ENCODE assay signal across 9 cellular contexts in genomic region chr6:41785689-41786450, GRCh38. TPM values are rescaled to one million over a fixed set of nuclear protein-coding genes. Genes with fewer than 3 reads are reported as not detected.
A peak's percentile ranks its signal among the peaks of the same experiment; 100 is the strongest.
DNase-seq lines count a peak whose midpoint lies in the region; ATAC-seq and TF ChIP-seq lines count a peak whose summit lies in the region.
"Had no signal": no experiment of that assay in that cellular context is flagged by ENCODE, and none has a peak within 500 bp of the region (broad histone marks: within the 10 kb centered on the region; RNA-seq: fewer than 3 reads in every experiment).

No MANE protein-coding gene starts in this region.

- no peak for DNase-seq in GM06990 (ENCODE audit: extremely low read depth, insufficient read length)
- no peak for DNase-seq in LNCaP clone FGC (ENCODE audit: low read depth)
- peak; percentile 51 for DNase-seq in cerebellar cortex (ENCODE audit: low spot score)
- no peak for DNase-seq in lower lobe of right lung
- no peak for DNase-seq in type B pancreatic cell (ENCODE audit: extremely low spot score, unreplicated experiment)
- no peak for DNase-seq in inferior parietal cortex (ENCODE audit: extremely low spot score)
- no peak for DNase-seq in ureter (ENCODE audit: low spot score)
- no peak for DNase-seq in mucosa of gallbladder (ENCODE audit: low spot score)

- H3K4me3 ChIP-seq in GM06990 (replicated peaks; ENCODE audit: low read depth, low read length) (peak overlapping the region; percentile 98), LNCaP clone FGC (ENCODE audit: low read depth, low read length) (peak overlapping the region; percentile 100), lower lobe of right lung (peak overlapping the region; percentile 84)

- TF ChIP-seq CTCF in GM06990 (IDR thresholded peaks at IDR 0.05; ENCODE audit: insufficient read depth, low read length, poor library complexity, severe bottlenecking) (no peak), LNCaP clone FGC (IDR thresholded peaks at IDR 0.05; ENCODE audit: control insufficient read depth, extremely low read depth, insufficient read depth) (no peak), lower lobe of right lung (IDR thresholded peaks at IDR 0.05) (no peak), type B pancreatic cell (conservative IDR thresholded peaks at IDR 0.05) (no peak)

- H3K27ac Mint-ChIP-seq in type B pancreatic cell, result peak overlapping the region; percentile 31

- H3K36me3 Mint-ChIP-seq in type B pancreatic cell, result peaks cover 5% of the 10 kb centered on the region

- peaks cover 10% of the 10 kb centered on the region for H3K27me3 Mint-ChIP-seq in type B pancreatic cell

- peak overlapping the region; percentile 96 for H3K4me3 Mint-ChIP-seq in type B pancreatic cell

- H3K9me3 Mint-ChIP-seq in type B pancreatic cell, result no peaks in the 10 kb centered on the region

- H3K36me3 ChIP-seq in GM06990 (ENCODE audit: control insufficient read depth, insufficient read depth, low read length) (peaks cover 5% of the 10 kb centered on the region), lower lobe of right lung (peaks cover 34% of the 10 kb centered on the region)

- H3K27me3 ChIP-seq in GM06990 (replicated peaks; ENCODE audit: control insufficient read depth, insufficient read depth, low read length) (no peaks in the 10 kb centered on the region), lower lobe of right lung (ENCODE audit: low read depth) (no peaks in the 10 kb centered on the region)

- H3K4me1 ChIP-seq in lower lobe of right lung, result peaks cover 59% of the 10 kb centered on the region

- no peaks in the 10 kb centered on the region for H3K9me3 ChIP-seq in lower lobe of right lung

- intact Hi-C loops in lower lobe of right lung (cut with DNase I), result no loop called here

- peak overlapping the region; percentile 89 for H3K27ac ChIP-seq in lower lobe of right lung

- ATAC-seq in lower lobe of right lung, result peak in 1 of 2 donors; percentile 0

- H3K4me1 Mint-ChIP-seq in type B pancreatic cell (ENCODE audit: unreplicated experiment), result peaks cover 25% of the 10 kb centered on the region

RNA-seq across cellular contexts. Expression of gene TOMM6, which starts 1.6 kb away (rescaled TPM):
- 134 TPM for total RNA-seq in lower lobe of right lung
- 193 and 203 TPM in 2 replicates for total RNA-seq in type B pancreatic cell (ENCODE audit: low replicate concordance)
- total RNA-seq in ureter, result 209 TPM
- 123 TPM for total RNA-seq in mucosa of gallbladder

RNA-seq across cellular contexts. Expression of gene PRICKLE4, which starts 5.3 kb away (rescaled TPM):
- total RNA-seq in lower lobe of right lung (12.1 TPM), type B pancreatic cell (ENCODE audit: low replicate concordance) (2.1 and 2.8 TPM in 2 replicates), ureter (14.2 TPM), mucosa of gallbladder (13.1 TPM)
- total RNA-seq: activated CD8-positive, alpha-beta memory T cell treated with anti-CD3 and anti-CD28 coated beads for 36 hours had no signal

RNA-seq across cellular contexts. Expression of gene FRS3, which starts 6.2 kb away (rescaled TPM):
- total RNA-seq in lower lobe of right lung (5.9 TPM), type B pancreatic cell (ENCODE audit: low replicate concordance) (2.2 and 7.0 TPM in 2 replicates), ureter (7.5 TPM), mucosa of gallbladder (6.3 TPM)

RNA-seq across cellular contexts. Expression of gene PGC, which starts 38.7 kb away (rescaled TPM):
- 947 TPM for total RNA-seq in lower lobe of right lung
- 3.5 and 56.6 TPM in 2 replicates for total RNA-seq in type B pancreatic cell (ENCODE audit: low replicate concordance)
- not detected for total RNA-seq in ureter
- total RNA-seq in mucosa of gallbladder, result 6.7 TPM
- total RNA-seq: activated CD8-positive, alpha-beta memory T cell treated with anti-CD3 and anti-CD28 coated beads for 36 hours had no signal

RNA-seq across cellular contexts. Expression of gene TFEB, which starts 50.5 kb away (rescaled TPM):
- total RNA-seq in lower lobe of right lung, result 36.5 TPM
- total RNA-seq in type B pancreatic cell (ENCODE audit: low replicate concordance), result 4.6 and 6.2 TPM in 2 replicates
- 29.4 TPM for total RNA-seq in ureter
- total RNA-seq in mucosa of gallbladder, result 41.7 TPM
